ENCODE assay signal across 8 cellular contexts in the genomic region with DNA sequence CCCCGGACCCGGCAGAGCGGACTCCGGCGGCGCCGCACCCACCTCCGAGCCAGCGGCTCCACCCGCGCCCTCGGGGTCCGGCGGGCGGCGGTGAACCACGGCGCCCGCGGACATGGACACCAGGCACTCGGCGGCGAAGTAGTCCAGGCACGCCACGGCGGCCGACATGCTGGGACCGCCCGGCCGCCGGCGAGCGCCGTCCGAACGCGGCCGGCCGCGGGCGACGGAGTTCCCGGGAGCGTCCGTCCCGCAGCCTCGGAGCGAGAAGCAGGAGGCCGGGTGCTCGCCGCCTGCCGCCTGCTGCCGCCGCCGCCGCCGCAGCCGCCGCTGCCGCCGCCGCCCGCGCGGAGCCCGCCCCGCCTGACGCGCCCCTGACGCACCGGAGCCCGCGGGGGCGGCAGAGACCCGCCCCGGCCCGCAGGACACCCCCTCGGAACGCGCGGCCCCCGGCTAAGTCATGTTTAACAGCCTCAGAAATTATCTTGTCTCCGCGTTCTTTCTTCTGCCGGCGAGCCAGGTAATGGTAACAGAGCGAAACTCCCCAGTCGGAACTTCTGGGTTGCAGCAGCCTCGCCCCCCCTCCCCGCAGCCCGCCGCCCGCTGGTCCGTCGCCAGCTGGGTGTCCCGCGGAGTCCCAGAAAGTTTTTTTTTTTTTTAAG. TPM values are rescaled to one million over a fixed set of nuclear protein-coding genes. Genes with fewer than 3 reads are reported as not detected.
DNase-seq lines count a peak whose midpoint lies in the region; ATAC-seq, FAIRE-seq and TF ChIP-seq lines count a peak whose summit lies in the region.

Gene KLF14, minus strand, starts transcription at position 342 of the 659 bp plus-strand sequence. Its CDS starts 174 bp downstream, at position 168.

- H3K9ac ChIP-seq in kidney (ENCODE audit: low read length in 2 of 2): no peak within 1 kb of the TSS

- intact Hi-C loops in kidney (cut with DNase I): no loop called here

- H3K4me1 ChIP-seq in kidney (ENCODE audit: control insufficient read depth in 1 of 2, insufficient read depth in 1 of 2, low read depth in 1 of 2, low read length in 2 of 2): no peaks in the 10 kb centered on the region

- FAIRE-seq in kidney (lab: Jason Lieb, UNC): no peak

- H3K4me3 ChIP-seq in astrocyte of the cerebellum (ENCODE audit: low read depth, low read length) (peak within 1 kb of the TSS; percentile 55), kidney (ENCODE audit: low read length in 2 of 2) (peak within 1 kb of the TSS; percentile 3 to 40)

- peaks cover 10 to 25% of the 10 kb centered on the region in 2 donors for H3K9me3 ChIP-seq in kidney (ENCODE audit: control insufficient read depth in 1 of 2, low read length in 2 of 2)

- H3K36me3 ChIP-seq in kidney (ENCODE audit: control insufficient read depth in 1 of 2, insufficient read depth in 2 of 2, low read length in 2 of 2): no peaks in the 10 kb centered on the region

- DNase-seq in 8988T (peak; percentile 58), RPMI8226 (peak; percentile 28), astrocyte of the cerebellum (ENCODE audit: low read depth) (no peak), kidney (peak; percentile 54), kidney tubule cell (ENCODE audit: low spot score) (no peak)
- peak; percentile 34 for DNase-seq in stimulated activated CD8-positive, alpha-beta memory T cell treated with anti-CD3 and anti-CD28 coated beads, Interleukin-12 subunit alpha, Interleukin-12 subunit beta, amount 100 ng/mL, for 4 hours (ENCODE audit: low read depth)

- no peak within 1 kb of the TSS for H3K27ac ChIP-seq in kidney (ENCODE audit: low read depth in 2 of 2, low read length in 2 of 2)

- ATAC-seq in GM19035 (IDR thresholded peaks at IDR 0.05; ENCODE audit: unreplicated experiment) (peak; percentile 63), HG02623 (IDR thresholded peaks at IDR 0.05; ENCODE audit: unreplicated experiment) (no peak)

- in situ Hi-C loops in astrocyte of the cerebellum (cut with HindIII; ENCODE audit: low sequenced_read_pairs): loop anchor here (25.0 kb wide), 1 partner anchor 672 kb away; the partner anchor contains the start of genes KLHDC10 and ZC3HC1

- no peak for TF ChIP-seq CTCF in astrocyte of the cerebellum (IDR thresholded peaks at IDR 0.05; ENCODE audit: low read depth, low read length, missing control alignments)
- no peak for TF ChIP-seq CTCF in kidney (IDR thresholded peaks at IDR 0.05; ENCODE audit: borderline replicate concordance, extremely low read depth, insufficient read depth)

RNA-seq across cellular contexts. Expression of gene KLF14, which starts in this region (rescaled TPM):
- not detected for total RNA-seq in kidney
- 0.13 TPM for polyA plus RNA-seq in kidney (ENCODE audit: insufficient read depth, low read depth, low replicate concordance)

Comparison
In these comparisons a context has a peak if more than half of its experiments do, and no peak if none do; other contexts are left out.
1. Peak in DNase-seq and H3K4me3 ChIP-seq in kidney; RNA of the gene not detected or under 1 TPM.
2. DNase-seq: peak in 8988T (single experiment), RPMI8226 (single experiment) and stimulated activated CD8-positive, alpha-beta memory T cell treated with anti-CD3 and anti-CD28 coated beads, Interleukin-12 subunit alpha, Interleukin-12 subunit beta, amount 100 ng/mL, for 4 hours (single experiment); none in astrocyte of the cerebellum (single experiment) and kidney tubule cell (single experiment).